1 cellular context compared by ENCODE assay signal in genomic region chr10:17802966-17803365, GRCh38.
TF ChIP-seq lines count a peak whose summit lies in the region.

No MANE protein-coding gene starts in this region.

TF ChIP-seq in IMR-90, 13 proteins besides CTCF, POLR2A, EP300 and RAD21:
- TF ChIP-seq MAFK (IDR thresholded peaks at IDR 0.05; ENCODE audit: low read depth, low read length), result no peak
- no peak for TF ChIP-seq NFE2L2 (IDR thresholded peaks at IDR 0.05; ENCODE audit: low read depth, low read length)
- TF ChIP-seq SMC3 (IDR thresholded peaks at IDR 0.05; ENCODE audit: low read depth, low read length), result no peak
- TF ChIP-seq RCOR1 (IDR thresholded peaks at IDR 0.05; ENCODE audit: insufficient replicate concordance, low read length), result no peak
- TF ChIP-seq BHLHE40 (IDR thresholded peaks at IDR 0.05; ENCODE audit: low read depth, low read length), result no peak
- no peak for TF ChIP-seq CEBPB (IDR thresholded peaks at IDR 0.05; ENCODE audit: low read depth, low read length)
